ENCODE assay signal across 26 cellular contexts in genomic region chr7:11313801-11314200, GRCh38.
"Had no signal": no experiment of that assay in that cellular context is flagged by ENCODE, and none has a peak within 500 bp of the region (broad histone marks: within the 10 kb centered on the region; RNA-seq: fewer than 3 reads in every experiment).

No MANE protein-coding gene starts in this region.

- H3K27ac Mint-ChIP-seq: T-cell had no signal

- DNase-seq: IMR-90; Kasumi-1; KG1; MM.1S; MV-4-11; NCI-H1048; NCI-H1105; NCI-H1417; NCI-H1436 treated with DMSO at 0.1 percent for 48 hours; NCI-H1694; NCI-H187 treated with DMSO at 0.1 percent for 48 hours; NCI-H2029 treated with DMSO at 0.1 percent for 48 hours; NCI-H2107; NCI-H2227 treated with DMSO at 0.1 percent for 48 hours; NCI-H510A treated with DMSO at 0.1 percent for 48 hours; NCI-H526; NCI-H748 treated with DMSO at 0.1 percent for 48 hours; NK-92 treated with Interleukin-12 subunit alpha and Interleukin-12 subunit beta, amount 100 ng/mL, for 24 hours; PC-3; SHP77; SK-N-SH; SW 1271; T-cell had no signal

- H3K27ac ChIP-seq: RWPE1 had no signal

- H3K4me2 ChIP-seq: SK-N-SH had no signal

- H3K9ac ChIP-seq: SK-N-SH had no signal

- H3K9me3 Mint-ChIP-seq: T-cell had no signal

- H3K36me3 Mint-ChIP-seq: T-cell had no signal

- H3K9me3 ChIP-seq: SK-N-SH had no signal

- ATAC-seq: HepG2, Panc1, PC-3, T-cell had no signal

- H3K9me2 ChIP-seq: SK-N-SH had no signal
